ENCODE assay signal across 8 cellular contexts in genomic region chr6:7138921-7139358, GRCh38. TPM values are rescaled to one million over a fixed set of nuclear protein-coding genes. Genes with fewer than 3 reads are reported as not detected.
DNase-seq lines count a peak whose midpoint lies in the region; ATAC-seq and TF ChIP-seq lines count a peak whose summit lies in the region.

No MANE protein-coding gene starts in this region.

- no peak overlapping the region for H3K4me3 ChIP-seq in heart right ventricle

- no peaks in the 10 kb centered on the region for H3K36me3 Mint-ChIP-seq in T-helper 2 cell treated with Interferon-gamma antibody and Interleukin-4, amounts not matched to agents 5 μg/mL and 100 μg/mL, for 36 hours (ENCODE audit: low read depth)

- H3K27me3 ChIP-seq in heart right ventricle = no peaks in the 10 kb centered on the region

- H3K27ac Mint-ChIP-seq in T-helper 2 cell treated with Interferon-gamma antibody and Interleukin-4, amounts not matched to agents 5 μg/mL and 100 μg/mL, for 36 hours = peak overlapping the region; percentile 86

- intact Hi-C loops in heart right ventricle (cut with DNase I) = no loop called here

- H3K4me1 ChIP-seq in heart right ventricle = peaks cover 13 to 89% (median 67%) of the 10 kb centered on the region in 9 donors

- H3K4me1 Mint-ChIP-seq in T-helper 2 cell treated with Interferon-gamma antibody and Interleukin-4, amounts not matched to agents 5 μg/mL and 100 μg/mL, for 36 hours (ENCODE audit: low read depth) = peaks cover 67% of the 10 kb centered on the region

- no peaks in the 10 kb centered on the region for H3K36me3 ChIP-seq in heart right ventricle

- DNase-seq in activated T-cell treated with anti-CD3 and anti-CD28 coated beads, Interleukin-2, amount 50 U/mL, for 1 hour = peak; percentile 46
- DNase-seq in activated T-cell treated with anti-CD3 and anti-CD28 coated beads, Interleukin-2, amount 50 U/mL, for 48 hours = no peak
- DNase-seq in T-helper 2 cell treated with Interferon-gamma antibody and Interleukin-4, amounts not matched to agents 5 μg/mL and 100 μg/mL, for 36 hours (ENCODE audit: low spot score) = peak; percentile 27
- no peak for DNase-seq in heart right ventricle
- DNase-seq in stimulated activated naive CD8-positive, alpha-beta T cell treated with anti-CD3 and anti-CD28 coated beads, Interleukin-15, Interleukin-2, amounts not matched to agents 100 U/mL and 50 U/mL, for 24 hours = no peak
- DNase-seq in NCI-H1048 (lab: John Stamatoyannopoulos, UW) = no peak

- H3K9me3 Mint-ChIP-seq in T-helper 2 cell treated with Interferon-gamma antibody and Interleukin-4, amounts not matched to agents 5 μg/mL and 100 μg/mL, for 36 hours = no peaks in the 10 kb centered on the region

- ATAC-seq in heart right ventricle (peak in 2 of 8 donors; percentile 27 to 60), HG02610 (IDR thresholded peaks at IDR 0.05; ENCODE audit: unreplicated experiment) (no peak), GM18861 (IDR thresholded peaks at IDR 0.05; ENCODE audit: unreplicated experiment) (no peak)
- ATAC-seq in stimulated activated naive CD8-positive, alpha-beta T cell treated with anti-CD3 and anti-CD28 coated beads, Interleukin-15, Interleukin-2, amounts not matched to agents 100 U/mL and 50 U/mL, for 24 hours = peak; percentile 8

- TF ChIP-seq CTCF in heart right ventricle (IDR thresholded peaks at IDR 0.05) = no peak

- WGBS in heart right ventricle, 2 donors = 55 to 56% methylated on average over 1 of the region's 1 CpG

- H3K4me3 Mint-ChIP-seq in T-helper 2 cell treated with Interferon-gamma antibody and Interleukin-4, amounts not matched to agents 5 μg/mL and 100 μg/mL, for 36 hours = peak overlapping the region; percentile 87

- H3K27ac ChIP-seq in heart right ventricle = peak overlapping the region; percentile 16 to 99 (median 66)

- H3K9me3 ChIP-seq in heart right ventricle = no peaks in the 10 kb centered on the region

- no peaks in the 10 kb centered on the region for H3K27me3 Mint-ChIP-seq in T-helper 2 cell treated with Interferon-gamma antibody and Interleukin-4, amounts not matched to agents 5 μg/mL and 100 μg/mL, for 36 hours (ENCODE audit: low read depth)

RNA-seq across cellular contexts. Expression of gene RREB1, which starts 31.2 kb away (rescaled TPM):
- 10 to 100 TPM; 32.2 to 47.1 (median 36.8) TPM for total RNA-seq in heart right ventricle
- polyA plus RNA-seq in heart right ventricle = 10 to 100 TPM in 1 of 2 donors, 1 to 10 TPM in 1; 3.0 to 11.4 TPM

Comparison
In these comparisons a context has a peak if more than half of its experiments do, and no peak if none do; other contexts are left out.
1. DNase-seq: peak in activated T-cell treated with anti-CD3 and anti-CD28 coated beads, Interleukin-2, amount 50 U/mL, for 1 hour (single experiment) and T-helper 2 cell treated with Interferon-gamma antibody and Interleukin-4, amounts not matched to agents 5 μg/mL and 100 μg/mL, for 36 hours (single experiment); none in activated T-cell treated with anti-CD3 and anti-CD28 coated beads, Interleukin-2, amount 50 U/mL, for 48 hours (0 of 2), heart right ventricle (0 of 2), stimulated activated naive CD8-positive, alpha-beta T cell treated with anti-CD3 and anti-CD28 coated beads, Interleukin-15, Interleukin-2, amounts not matched to agents 100 U/mL and 50 U/mL, for 24 hours (single experiment) and NCI-H1048 (single experiment).